ENCODE assay signal across 8 cellular contexts in the genomic region with DNA sequence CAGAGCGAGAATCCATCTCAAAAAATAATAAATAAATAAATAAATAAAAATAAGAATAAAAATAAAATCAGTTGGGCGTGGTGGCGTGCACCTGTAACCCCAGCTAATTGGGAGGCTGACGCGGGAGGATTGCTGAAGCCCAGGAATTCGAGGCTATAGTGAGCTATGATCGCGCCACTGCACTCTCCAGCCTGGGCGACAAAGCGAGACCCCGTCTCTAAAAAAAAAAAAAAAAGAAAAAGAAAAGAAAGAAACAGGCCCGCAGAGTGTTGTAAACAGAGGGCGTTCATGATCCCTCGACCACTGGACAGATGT. TPM values are rescaled to one million over a fixed set of nuclear protein-coding genes. Genes with fewer than 3 reads are reported as not detected.
DNase-seq lines count a peak whose midpoint lies in the region; ATAC-seq and TF ChIP-seq lines count a peak whose summit lies in the region.

No MANE protein-coding gene starts in this region.

- H3K27me3 Mint-ChIP-seq in activated CD8-positive, alpha-beta memory T cell treated with anti-CD3 and anti-CD28 coated beads, Interleukin-2, amount 10 ng/mL, durations not matched to agents 7 days and 5 days: no peaks in the 10 kb centered on the region

- H3K9me3 ChIP-seq in right lobe of liver (no peaks in the 10 kb centered on the region), thymus (ENCODE audit: control insufficient read depth) (no peaks in the 10 kb centered on the region)

- no peaks in the 10 kb centered on the region for H3K9me3 Mint-ChIP-seq in activated CD8-positive, alpha-beta memory T cell treated with anti-CD3 and anti-CD28 coated beads, Interleukin-2, amount 10 ng/mL, durations not matched to agents 7 days and 5 days (ENCODE audit: low read depth)

- no peak for DNase-seq in activated CD8-positive, alpha-beta memory T cell treated with anti-CD3 and anti-CD28 coated beads, Interleukin-2, amount 10 ng/mL, durations not matched to agents 7 days and 5 days
- DNase-seq in activated CD8-positive, alpha-beta memory T cell treated with anti-CD3 and anti-CD28 coated beads for 24 hours: no peak
- DNase-seq in right lobe of liver: no peak
- no peak for DNase-seq in NCI-H748 treated with DMSO at 0.1 percent for 48 hours (lab: John Stamatoyannopoulos, UW)
- DNase-seq in cerebellar cortex (ENCODE audit: low spot score): no peak

- no peaks in the 10 kb centered on the region for H3K27me3 ChIP-seq in right lobe of liver
- H3K27me3 ChIP-seq in thymus (ENCODE audit: control insufficient read depth, insufficient read depth): no peaks in the 10 kb centered on the region

- H3K36me3 Mint-ChIP-seq in activated CD8-positive, alpha-beta memory T cell treated with anti-CD3 and anti-CD28 coated beads, Interleukin-2, amount 10 ng/mL, durations not matched to agents 7 days and 5 days: peaks cover 11% of the 10 kb centered on the region

- peaks cover 0 to 12% (median 4%) of the 10 kb centered on the region in 4 donors for H3K36me3 ChIP-seq in right lobe of liver
- peaks cover 11% of the 10 kb centered on the region for H3K36me3 ChIP-seq in thymus (ENCODE audit: control insufficient read depth, insufficient read depth)

- CTCF ChIA-PET in activated CD8-positive, alpha-beta memory T cell treated with anti-CD3 and anti-CD28 coated beads, Interleukin-2, amount 10 ng/mL, durations not matched to agents 7 days and 5 days (lab: Charles Lee): interaction anchor here (0.6 to 5.8 kb wide), 31 partner anchors 8 to 334 kb away, joined by 3 to 57 read pairs (median 6); partner anchors contain the start of genes AKT2, BLVRB, C19orf47 and LTBP4

- intact Hi-C loops in right lobe of liver (cut with DNase I): no loop called here

- no peak for ATAC-seq in activated CD8-positive, alpha-beta memory T cell treated with anti-CD3 and anti-CD28 coated beads, Interleukin-2, amount 10 ng/mL, durations not matched to agents 7 days and 5 days
- ATAC-seq in right lobe of liver (no peak), GM18868 (IDR thresholded peaks at IDR 0.05; ENCODE audit: unreplicated experiment) (no peak)

- H3K4me1 Mint-ChIP-seq in activated CD8-positive, alpha-beta memory T cell treated with anti-CD3 and anti-CD28 coated beads, Interleukin-2, amount 10 ng/mL, durations not matched to agents 7 days and 5 days: peaks cover 45% of the 10 kb centered on the region

- H3K4me3 ChIP-seq in right lobe of liver (peak overlapping the region; percentile 46 to 66 (median 61)), thymus (ENCODE audit: low read length) (peak overlapping the region; percentile 83)

- H3K27ac ChIP-seq in adipose tissue (ENCODE audit: low read depth, low read length) (peak overlapping the region; percentile 88), right lobe of liver (peak overlapping the region; percentile 92 to 94 (median 93)), thymus (ENCODE audit: low read depth) (no peak overlapping the region)

- peak overlapping the region; percentile 92 for H3K27ac Mint-ChIP-seq in activated CD8-positive, alpha-beta memory T cell treated with anti-CD3 and anti-CD28 coated beads, Interleukin-2, amount 10 ng/mL, durations not matched to agents 7 days and 5 days

- H3K4me3 Mint-ChIP-seq in activated CD8-positive, alpha-beta memory T cell treated with anti-CD3 and anti-CD28 coated beads, Interleukin-2, amount 10 ng/mL, durations not matched to agents 7 days and 5 days: peak overlapping the region; percentile 76

- H3K4me1 ChIP-seq in right lobe of liver (peaks cover 0 to 17% (median 0%) of the 10 kb centered on the region in 4 donors), thymus (ENCODE audit: control insufficient read depth, insufficient read depth, low read length) (peaks cover 7% of the 10 kb centered on the region)

- TF ChIP-seq POLR2A in right lobe of liver (IDR thresholded peaks at IDR 0.05): no peak

- WGBS in adipose tissue, 3 donors: 51 to 65% (median 58%) methylated on average over 14 of the region's 14 CpGs
- 63% methylated on average over 9 of the region's 14 CpGs for WGBS in right lobe of liver (ENCODE audit: insufficient coverage, low coverage, low lambda C conversion rate, missing lambda C conversion rate)
- 65% methylated on average over 14 of the region's 14 CpGs for WGBS in thymus

- no peak for TF ChIP-seq CTCF in right lobe of liver (IDR thresholded peaks at IDR 0.05)

RNA-seq across cellular contexts. Expression of gene SERTAD1, which starts 5.4 kb away (rescaled TPM):
- 1 to 10 TPM; 9.4 to 9.6 TPM for total RNA-seq in activated CD8-positive, alpha-beta memory T cell treated with anti-CD3 and anti-CD28 coated beads, Interleukin-2, amount 10 ng/mL, durations not matched to agents 7 days and 5 days
- 10 to 100 TPM in 2 of 3 donors, 1 to 10 TPM in 1; 5.5 to 65.3 (median 44.1) TPM for polyA plus RNA-seq in adipose tissue
- total RNA-seq in right lobe of liver: 10 to 100 TPM in 1 of 6 experiments, 1 to 10 TPM in 5; 3.7 to 11.7 (median 6.2) TPM
- polyA plus RNA-seq in thymus: 15.4 TPM

RNA-seq across cellular contexts. Expression of gene PRX, which starts 7.2 kb away (rescaled TPM):
- 1 to 10 TPM in 1 of 2 experiments, under 1 TPM in 1; 0.80 to 1.1 TPM for total RNA-seq in activated CD8-positive, alpha-beta memory T cell treated with anti-CD3 and anti-CD28 coated beads, Interleukin-2, amount 10 ng/mL, durations not matched to agents 7 days and 5 days
- 1 to 10 TPM; 2.3 to 4.5 (median 2.4) TPM for polyA plus RNA-seq in adipose tissue
- under 1 TPM; 0.37 to 0.99 (median 0.60) TPM for total RNA-seq in right lobe of liver
- polyA plus RNA-seq in thymus: 1.7 TPM

RNA-seq across cellular contexts. Expression of gene SERTAD3, which starts 23.7 kb away (rescaled TPM):
- total RNA-seq in activated CD8-positive, alpha-beta memory T cell treated with anti-CD3 and anti-CD28 coated beads, Interleukin-2, amount 10 ng/mL, durations not matched to agents 7 days and 5 days: 10 to 100 TPM; 13.4 to 13.7 TPM
- polyA plus RNA-seq in adipose tissue (10 to 100 TPM in 2 of 3 donors, 1 to 10 TPM in 1; 8.3 to 57.5 (median 13.3) TPM), thymus (35.2 TPM)
- total RNA-seq in right lobe of liver: 10 to 100 TPM in 1 of 6 experiments, 1 to 10 TPM in 5; 5.2 to 10.1 (median 7.4) TPM

RNA-seq across cellular contexts. Expression of gene HIPK4, which starts 30.4 kb away (rescaled TPM):
- not detected for total RNA-seq in activated CD8-positive, alpha-beta memory T cell treated with anti-CD3 and anti-CD28 coated beads, Interleukin-2, amount 10 ng/mL, durations not matched to agents 7 days and 5 days
- polyA plus RNA-seq in adipose tissue: under 1 TPM in 2 of 3 donors, not detected in 1; 0.02 to 0.10 TPM
- under 1 TPM in 1 of 6 experiments, not detected in 5; 0.15 TPM for total RNA-seq in right lobe of liver
- 0.07 TPM for polyA plus RNA-seq in thymus

RNA-seq across cellular contexts. Expression of gene BLVRB, which starts 45.1 kb away (rescaled TPM):
- 10 to 100 TPM; 12.9 to 23.3 TPM for total RNA-seq in activated CD8-positive, alpha-beta memory T cell treated with anti-CD3 and anti-CD28 coated beads, Interleukin-2, amount 10 ng/mL, durations not matched to agents 7 days and 5 days
- 100 to 1,000 TPM; 109 to 235 (median 220) TPM for polyA plus RNA-seq in adipose tissue
- 100 to 1,000 TPM; 127 to 326 (median 146) TPM for total RNA-seq in right lobe of liver
- polyA plus RNA-seq in thymus: 88.8 TPM
